ENCODE assay signal across 8 cellular contexts in genomic region chr1:21439721-21440629, GRCh38. TPM values are rescaled to one million over a fixed set of nuclear protein-coding genes. Genes with fewer than 3 reads are reported as not detected.
DNase-seq lines count a peak whose midpoint lies in the region; ATAC-seq and TF ChIP-seq lines count a peak whose summit lies in the region.

Gene NBPF3, plus strand, starts transcription at chr1:21440137. Its CDS starts 4,950 bp downstream, at chr1:21445087.

- DNase-seq in ELF-1 (ENCODE audit: low read depth, low spot score), result peak; percentile 96
- peak; percentile 84 for DNase-seq in HEK293T (ENCODE audit: extremely low spot score)
- peak; percentile 94 for DNase-seq in NCI-H1105 (lab: John Stamatoyannopoulos, UW)
- DNase-seq in T-helper 17 cell, result peak; percentile 44 to 87 (median 46)
- DNase-seq in anterior cingulate cortex (lab: John Stamatoyannopoulos, UW), result peak; percentile 23 to 92 (median 78)
- DNase-seq in right atrium auricular region (ENCODE audit: low spot score), result peak; percentile 83
- peak; percentile 32 for DNase-seq in pulmonary artery endothelial cell (ENCODE audit: low read depth, low spot score)
- DNase-seq in ureter (ENCODE audit: low spot score), result peak; percentile 94

- H3K27ac ChIP-seq in right atrium auricular region, result peak within 1 kb of the TSS; percentile 31 to 66

- peak within 1 kb of the TSS; percentile 94 for H3K27ac Mint-ChIP-seq in T-helper 17 cell

- peak within 1 kb of the TSS; percentile 70 to 76 for H3K4me3 ChIP-seq in right atrium auricular region

- peaks cover 2% of the 10 kb centered on the region for H3K36me3 Mint-ChIP-seq in T-helper 17 cell (ENCODE audit: low read depth)

- POLR2A ChIA-PET in HEK293T (lab: Yijun Ruan, JAX), result no interaction called here

- peaks cover 5% of the 10 kb centered on the region for H3K27me3 Mint-ChIP-seq in T-helper 17 cell

- peaks cover 0 to 17% of the 10 kb centered on the region in 2 donors for H3K4me1 ChIP-seq in right atrium auricular region

- peaks cover 9% of the 10 kb centered on the region for H3K4me1 Mint-ChIP-seq in T-helper 17 cell

- peak within 1 kb of the TSS; percentile 96 for H3K4me3 Mint-ChIP-seq in T-helper 17 cell

- H3K9me3 ChIP-seq in T-helper 17 cell (ENCODE audit: control insufficient read depth, low read length, poor library complexity, severe bottlenecking) (no peaks in the 10 kb centered on the region), right atrium auricular region (no peaks in the 10 kb centered on the region)

- TF ChIP-seq CTCF in right atrium auricular region (IDR thresholded peaks at IDR 0.05), result no peak

- ATAC-seq in T-helper 17 cell, result peak; percentile 97

- CTCF ChIA-PET in HEK293T (lab: Yijun Ruan, JAX), result no interaction called here

- H3K27me3 ChIP-seq in right atrium auricular region, result no peaks in the 10 kb centered on the region

- no peaks in the 10 kb centered on the region for H3K36me3 ChIP-seq in right atrium auricular region

TF ChIP-seq in HEK293T, 16 proteins besides CTCF, POLR2A, EP300 and RAD21:
- TF ChIP-seq LEF1 (IDR thresholded peaks at IDR 0.05; ENCODE audit: borderline replicate concordance), result no peak
- no peak for TF ChIP-seq SP1 (IDR thresholded peaks at IDR 0.05)
- TF ChIP-seq FOXA1 (IDR thresholded peaks at IDR 0.05), result no peak
- no peak for TF ChIP-seq ELF4 (IDR thresholded peaks at IDR 0.05)
- peak; percentile 46 for TF ChIP-seq L3MBTL2 (conservative IDR thresholded peaks at IDR 0.05)
- TF ChIP-seq ZNF384 (IDR thresholded peaks at IDR 0.05), result no peak

RNA-seq across cellular contexts. Expression of gene NBPF3, which starts in this region (rescaled TPM):
- total RNA-seq in T-helper 17 cell (10 to 100 TPM; 11.4 to 15.6 TPM), right atrium auricular region (1 to 10 TPM; 4.8 to 8.1 TPM), pulmonary artery endothelial cell (0.85 and 3.0 TPM in 2 replicates), ureter (21.5 TPM)

Comparison
In these comparisons a context has a peak if more than half of its experiments do, and no peak if none do; other contexts are left out.
1. Peak in every context shown above with its lines: DNase-seq, ATAC-seq, H3K4me3 ChIP-seq and H3K27ac ChIP-seq.
2. DNase-seq: peak in every context shown above with its lines; median percentile 96 in ELF-1; 94 in NCI-H1105; 94 in ureter; 84 in HEK293T; 83 in right atrium auricular region; 78 in anterior cingulate cortex; 46 in T-helper 17 cell; 32 in pulmonary artery endothelial cell.